15 cellular contexts compared by ENCODE assay signal in genomic region chr12:122227341-122227740, GRCh38. TPM values are rescaled to one million over a fixed set of nuclear protein-coding genes. Genes with fewer than 3 reads are reported as not detected.
A peak's percentile ranks its signal among the peaks of the same experiment; 100 is the strongest.
DNase-seq lines count a peak whose midpoint lies in the region; ATAC-seq, FAIRE-seq and TF ChIP-seq lines count a peak whose summit lies in the region.
"Had no signal": no experiment of that assay in that cellular context is flagged by ENCODE, and none has a peak within 500 bp of the region (broad histone marks: within the 10 kb centered on the region; RNA-seq: fewer than 3 reads in every experiment).

No MANE protein-coding gene starts in this region.

- CTCF ChIA-PET in activated CD4-positive, alpha-beta T cell treated with anti-CD3 and anti-CD28 coated beads for 36 hours (lab: Charles Lee): interaction anchor here (0.6 to 1.2 kb wide), 3 partner anchors 36 to 244 kb away, joined by 3 to 5 read pairs (median 4); no protein-coding TSS in a partner anchor

- no peak overlapping the region for H3K9ac ChIP-seq in astrocyte (ENCODE audit: low read length)

- no peak for DNase-seq in activated CD4-positive, alpha-beta T cell treated with anti-CD3 and anti-CD28 coated beads for 36 hours
- DNase-seq in activated CD4-positive, alpha-beta T cell treated with anti-CD3 and anti-CD28 coated beads, Interleukin-2, amount 50 U/mL, for 4 hours: no peak
- DNase-seq in SK-N-DZ (ENCODE audit: low spot score): peak; percentile 82
- DNase-seq in astrocyte (ENCODE audit: low read depth): no peak
- peak; percentile 31 to 42 for DNase-seq in stimulated activated CD8-positive, alpha-beta memory T cell treated with anti-CD3 and anti-CD28 coated beads, Interleukin-7, amount 100 ng/mL, for 1 hour (ENCODE audit: low read depth in 2 of 2)
- DNase-seq in CD14-positive monocyte (ENCODE audit: low spot score): no peak
- no peak for DNase-seq in foreskin fibroblast
- DNase-seq in epidermal melanocyte (ENCODE audit: insufficient read length, low spot score): no peak
- DNase-seq: activated CD4-positive, CD25-positive, alpha-beta regulatory T cell; hippocampal formation had no signal

- no peak for ATAC-seq in activated CD4-positive, alpha-beta T cell treated with anti-CD3 and anti-CD28 coated beads for 36 hours

- no peaks in the 10 kb centered on the region for H3K27me3 Mint-ChIP-seq in activated CD4-positive, alpha-beta T cell treated with anti-CD3 and anti-CD28 coated beads for 36 hours
- H3K27me3 Mint-ChIP-seq in astrocyte (ENCODE audit: low read depth, unreplicated experiment) (no peaks in the 10 kb centered on the region), CD14-positive monocyte (ENCODE audit: low read depth in 3 of 3) (peaks cover 0 to 2% (median 0%) of the 10 kb centered on the region in 3 donors)

- H3K36me3 Mint-ChIP-seq in activated CD4-positive, alpha-beta T cell treated with anti-CD3 and anti-CD28 coated beads for 36 hours (ENCODE audit: low read depth): peaks cover 27% of the 10 kb centered on the region
- peaks cover 18% of the 10 kb centered on the region for H3K36me3 Mint-ChIP-seq in astrocyte (ENCODE audit: low read depth, unreplicated experiment)
- peaks cover 50 to 64% of the 10 kb centered on the region in 2 donors for H3K36me3 Mint-ChIP-seq in CD14-positive monocyte

- peak overlapping the region; percentile 92 for H3K4me3 Mint-ChIP-seq in activated CD4-positive, alpha-beta T cell treated with anti-CD3 and anti-CD28 coated beads for 36 hours
- H3K4me3 Mint-ChIP-seq in astrocyte (ENCODE audit: unreplicated experiment) (peak overlapping the region; percentile 27), CD14-positive monocyte (peak overlapping the region in 1 of 2 donors; percentile 73)

- H3K4me3 ChIP-seq in astrocyte (ENCODE audit: insufficient read depth, low read depth, low read length) (no peak overlapping the region), foreskin fibroblast (ENCODE audit: low read depth in 1 of 2, low read length in 2 of 2) (no peak overlapping the region)
- H3K4me3 ChIP-seq: HAP-1 had no signal

- FAIRE-seq in astrocyte (lab: Jason Lieb, UNC): no peak

- H3K9me3 Mint-ChIP-seq in activated CD4-positive, alpha-beta T cell treated with anti-CD3 and anti-CD28 coated beads for 36 hours (ENCODE audit: low read depth): no peaks in the 10 kb centered on the region
- H3K9me3 Mint-ChIP-seq in astrocyte (ENCODE audit: unreplicated experiment) (no peaks in the 10 kb centered on the region), CD14-positive monocyte (no peaks in the 10 kb centered on the region)

- peaks cover 15% of the 10 kb centered on the region for H3K36me3 ChIP-seq in astrocyte (ENCODE audit: insufficient read depth, low read length)

- no peaks in the 10 kb centered on the region for H3K27me3 ChIP-seq in astrocyte (ENCODE audit: insufficient read depth, low read length)

- no peaks in the 10 kb centered on the region for H3K9me3 ChIP-seq in astrocyte (ENCODE audit: insufficient read depth, low read depth, low read length)
- H3K9me3 ChIP-seq: HAP-1 had no signal

- H4K20me1 ChIP-seq in astrocyte (ENCODE audit: insufficient read depth, low read length): peaks cover 37% of the 10 kb centered on the region

- TF ChIP-seq CTCF in astrocyte (IDR thresholded peaks at IDR 0.05; ENCODE audit: insufficient read depth, low read depth, low read length): no peak
- TF ChIP-seq CTCF in CD14-positive monocyte (IDR thresholded peaks at IDR 0.05): no peak
- TF ChIP-seq CTCF in foreskin fibroblast (IDR thresholded peaks at IDR 0.05; ENCODE audit: low read depth, low read length): no peak

- POLR2A ChIA-PET in activated CD4-positive, alpha-beta T cell treated with anti-CD3 and anti-CD28 coated beads for 36 hours (lab: Charles Lee): interaction anchor here (0.7 kb wide), 1 partner anchor 988 kb away, joined by 3 read pairs; no protein-coding TSS in a partner anchor

- intact Hi-C loops in activated CD4-positive, alpha-beta T cell treated with anti-CD3 and anti-CD28 coated beads for 36 hours (cut with DNase I, micrococcal nuclease): loop anchor here (2.0 to 5.0 kb wide), 5 partner anchors 17 to 1100 kb away; partner anchors contain the start of genes HIP1R (in 1 of the 2) and TMEM120B (in 1 of the 2)
- intact Hi-C loops in CD14-positive monocyte (cut with micrococcal nuclease): no loop called here

- H3K79me2 ChIP-seq in astrocyte (ENCODE audit: insufficient read depth, low read length): peaks cover 32% of the 10 kb centered on the region

- no peak overlapping the region for H2AFZ ChIP-seq in astrocyte (ENCODE audit: low read depth, low read length)

- H3K27ac Mint-ChIP-seq in activated CD4-positive, alpha-beta T cell treated with anti-CD3 and anti-CD28 coated beads for 36 hours: no peak overlapping the region
- no peak overlapping the region for H3K27ac Mint-ChIP-seq in astrocyte (ENCODE audit: unreplicated experiment)
- peak overlapping the region in 1 of 7 donors; percentile 62 for H3K27ac Mint-ChIP-seq in CD14-positive monocyte

- peaks cover 23% of the 10 kb centered on the region for H3K4me1 Mint-ChIP-seq in activated CD4-positive, alpha-beta T cell treated with anti-CD3 and anti-CD28 coated beads for 36 hours
- H3K4me1 Mint-ChIP-seq in astrocyte (ENCODE audit: low read depth, unreplicated experiment) (peaks cover 20% of the 10 kb centered on the region), CD14-positive monocyte (peaks cover 20% of the 10 kb centered on the region)

- H3K27ac ChIP-seq in astrocyte (ENCODE audit: low read depth, low read length): no peak overlapping the region
- H3K27ac ChIP-seq: coronary artery had no signal

- H3K4me1 ChIP-seq in astrocyte (ENCODE audit: insufficient read depth, low read length): peaks cover 14% of the 10 kb centered on the region

- H3K4me2 ChIP-seq in astrocyte (ENCODE audit: low read length): no peak overlapping the region

RNA-seq across cellular contexts. Expression of gene DIABLO, which starts 1.5 kb away (rescaled TPM):
- total RNA-seq in activated CD4-positive, alpha-beta T cell treated with anti-CD3 and anti-CD28 coated beads for 36 hours: 10 to 100 TPM; 46.3 to 47.0 TPM
- 227 and 239 TPM in 2 replicates for polyA plus RNA-seq in SK-N-DZ (2014; cell fraction: cytosol; rRNA removed)
- polyA plus RNA-seq in SK-N-DZ (2014; cell fraction: nucleus; rRNA removed): 133 and 135 TPM in 2 replicates
- total RNA-seq in astrocyte: 87.6 and 91.6 TPM in 2 replicates
- polyA plus RNA-seq in CD14-positive monocyte: 10 to 100 TPM; 51.3 to 55.9 TPM

RNA-seq across cellular contexts. Expression of gene B3GNT4, which starts 23.8 kb away (rescaled TPM):
- total RNA-seq in activated CD4-positive, alpha-beta T cell treated with anti-CD3 and anti-CD28 coated beads for 36 hours: 1 to 10 TPM; 2.0 to 2.6 TPM
- 1.3 and 5.2 TPM in 2 replicates for polyA plus RNA-seq in SK-N-DZ (2014; cell fraction: cytosol; rRNA removed)
- 8.6 and 18.9 TPM in 2 replicates for polyA plus RNA-seq in SK-N-DZ (2014; cell fraction: nucleus; rRNA removed)
- total RNA-seq in astrocyte: 0.54 and 0.62 TPM in 2 replicates
- polyA plus RNA-seq in CD14-positive monocyte: not detected
- total RNA-seq: osteoblast had no signal

RNA-seq across cellular contexts. Expression of gene VPS33A, which starts 39.0 kb away (rescaled TPM):
- 10 to 100 TPM; 24.8 to 26.4 TPM for total RNA-seq in activated CD4-positive, alpha-beta T cell treated with anti-CD3 and anti-CD28 coated beads for 36 hours
- polyA plus RNA-seq in SK-N-DZ (2014; cell fraction: cytosol; rRNA removed): 51.2 and 61.3 TPM in 2 replicates
- 15.5 and 21.6 TPM in 2 replicates for polyA plus RNA-seq in SK-N-DZ (2014; cell fraction: nucleus; rRNA removed)
- 31.6 and 34.3 TPM in 2 replicates for total RNA-seq in astrocyte
- polyA plus RNA-seq in CD14-positive monocyte: 10 to 100 TPM; 32.9 to 33.1 TPM

RNA-seq across cellular contexts. Expression of gene LRRC43, which starts 44.4 kb away (rescaled TPM):
- under 1 TPM in 1 of 2 experiments, not detected in 1; 0.37 TPM for total RNA-seq in activated CD4-positive, alpha-beta T cell treated with anti-CD3 and anti-CD28 coated beads for 36 hours
- 0.53 and 7.4 TPM in 2 replicates for polyA plus RNA-seq in SK-N-DZ (2014; cell fraction: cytosol; rRNA removed)
- 0.35 and 1.8 TPM in 2 replicates for polyA plus RNA-seq in SK-N-DZ (2014; cell fraction: nucleus; rRNA removed)
- 0.72 and 0.73 TPM in 2 replicates for total RNA-seq in astrocyte
- polyA plus RNA-seq in CD14-positive monocyte: not detected
- total RNA-seq: NCI-H460 had no signal

RNA-seq across cellular contexts. Expression of gene IL31, which starts 53.3 kb away (rescaled TPM):
- 1 to 10 TPM; 2.1 to 4.0 TPM for total RNA-seq in activated CD4-positive, alpha-beta T cell treated with anti-CD3 and anti-CD28 coated beads for 36 hours
- polyA plus RNA-seq in SK-N-DZ (2014; cell fraction: cytosol; rRNA removed): not detected in 2 replicates
- not detected in 2 replicates for polyA plus RNA-seq in SK-N-DZ (2014; cell fraction: nucleus; rRNA removed)
- total RNA-seq in astrocyte: not detected in 2 replicates
- not detected for polyA plus RNA-seq in CD14-positive monocyte
- total RNA-seq: NCI-H460, osteoblast had no signal
- polyA plus RNA-seq: BJ had no signal

Comparison
In these comparisons a context has a peak if more than half of its experiments do, and no peak if none do; other contexts are left out.
1. DNase-seq: peak in SK-N-DZ (single experiment) and stimulated activated CD8-positive, alpha-beta memory T cell treated with anti-CD3 and anti-CD28 coated beads, Interleukin-7, amount 100 ng/mL, for 1 hour (2 of 2); none in activated CD4-positive, alpha-beta T cell treated with anti-CD3 and anti-CD28 coated beads for 36 hours (single experiment), activated CD4-positive, alpha-beta T cell treated with anti-CD3 and anti-CD28 coated beads, Interleukin-2, amount 50 U/mL, for 4 hours (0 of 2), astrocyte (single experiment), CD14-positive monocyte (single experiment), foreskin fibroblast (0 of 2) and epidermal melanocyte (single experiment).
2. intact Hi-C loops: an anchor here in activated CD4-positive, alpha-beta T cell treated with anti-CD3 and anti-CD28 coated beads for 36 hours (2.0 to 5.0 kb wide); none called in CD14-positive monocyte.